Comparison of ENCODE assay signal across 19 cellular contexts in the genomic region with DNA sequence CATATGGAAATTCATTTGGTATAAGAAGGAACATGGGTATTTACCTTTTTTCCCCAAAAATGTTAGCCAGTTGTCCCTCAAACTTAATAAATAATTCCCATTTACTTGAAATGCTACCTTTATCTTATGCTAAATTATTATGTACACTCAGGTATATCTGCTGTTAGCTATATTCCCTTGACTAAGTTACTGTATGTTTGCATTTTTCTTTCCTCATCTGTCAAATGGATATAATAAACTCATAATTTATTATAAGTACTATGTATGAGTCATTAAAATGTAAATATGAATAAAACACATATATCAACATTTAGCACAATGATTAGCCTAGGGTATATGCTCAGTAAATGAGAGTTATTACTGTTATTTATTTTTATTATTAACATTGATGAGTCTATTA.
"Had no signal": no experiment of that assay in that cellular context is flagged by ENCODE, and none has a peak within 500 bp of the region (broad histone marks: within the 10 kb centered on the region; RNA-seq: fewer than 3 reads in every experiment).

No MANE protein-coding gene starts in this region.

- DNase-seq: IMR-90, Kasumi-1, MM.1S, NCI-H1092 treated with DMSO at 0.1 percent for 48 hours, NCI-H1436, NCI-H187, NCI-H2029, NCI-H2081 treated with DMSO at 0.1 percent for 48 hours, NCI-H2171, NCI-H226, NCI-H446, NCI-H510A, NCI-H524 treated with DMSO at 0.1 percent for 48 hours, NCI-H69, NCI-H774, Right ventricle myocardium superior, SK-N-SH, T-helper 1 cell had no signal

- FAIRE-seq: HepG2 had no signal
